ENCODE assay signal across 17 cellular contexts in the genomic region with DNA sequence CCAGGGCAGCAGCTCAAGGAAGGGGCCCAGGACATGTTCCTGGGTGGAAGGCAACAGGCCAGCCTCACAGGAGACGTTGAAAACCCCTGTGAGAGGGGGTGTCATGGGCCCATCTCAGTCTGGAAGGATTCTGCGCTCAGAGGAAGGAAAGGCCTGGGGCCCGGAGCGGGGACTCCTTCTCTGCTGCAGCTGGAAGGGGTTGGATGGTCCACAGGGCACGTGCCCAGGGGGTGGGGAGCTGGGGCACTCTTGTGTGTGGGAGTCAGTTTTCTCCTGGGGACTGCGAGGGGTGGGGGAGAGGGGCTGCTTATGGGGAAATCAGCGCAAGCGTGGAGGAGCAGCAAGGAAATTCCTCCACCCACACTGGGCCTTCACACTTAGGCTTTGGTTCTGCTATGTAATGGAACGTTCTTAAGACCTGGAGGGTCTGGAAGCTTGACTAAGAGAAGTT.
DNase-seq lines count a peak whose midpoint lies in the region; ATAC-seq lines count a peak whose summit lies in the region.
"Had no signal": no experiment of that assay in that cellular context is flagged by ENCODE, and none has a peak within 500 bp of the region (broad histone marks: within the 10 kb centered on the region; RNA-seq: fewer than 3 reads in every experiment).

No MANE protein-coding gene starts in this region.

- no peak overlapping the region for H3K4me3 Mint-ChIP-seq in stimulated activated effector memory CD8-positive, alpha-beta T cell treated with anti-CD3 and anti-CD28 coated beads, Interleukin-12 subunit alpha, Interleukin-12 subunit beta, amount 100 ng/mL, for 72 hours

- no peaks in the 10 kb centered on the region for H3K9me3 ChIP-seq in SK-N-MC (ENCODE audit: low read depth, low read length)
- H3K9me3 ChIP-seq: ascending aorta had no signal

- peak overlapping the region; percentile 69 for H3K27ac Mint-ChIP-seq in stimulated activated effector memory CD8-positive, alpha-beta T cell treated with anti-CD3 and anti-CD28 coated beads, Interleukin-12 subunit alpha, Interleukin-12 subunit beta, amount 100 ng/mL, for 72 hours

- H3K9me3 Mint-ChIP-seq in stimulated activated effector memory CD8-positive, alpha-beta T cell treated with anti-CD3 and anti-CD28 coated beads, Interleukin-12 subunit alpha, Interleukin-12 subunit beta, amount 100 ng/mL, for 72 hours, result no peaks in the 10 kb centered on the region

- H3K9ac ChIP-seq in SK-N-MC (ENCODE audit: insufficient read length), result peak overlapping the region; percentile 24

- peaks cover 11% of the 10 kb centered on the region for H3K36me3 Mint-ChIP-seq in stimulated activated effector memory CD8-positive, alpha-beta T cell treated with anti-CD3 and anti-CD28 coated beads, Interleukin-12 subunit alpha, Interleukin-12 subunit beta, amount 100 ng/mL, for 72 hours

- peak; percentile 26 for DNase-seq in activated CD4-positive, CD25-positive, alpha-beta regulatory T cell treated with anti-CD3 and anti-CD28 coated beads, Interleukin-2, amount 50 U/mL, for 72 hours
- no peak for DNase-seq in activated CD4-positive, CD25-positive, alpha-beta regulatory T cell (lab: John Stamatoyannopoulos, UW)
- DNase-seq in SK-N-MC (ENCODE audit: low read depth, low spot score) (no peak), islet precursor cell (peak; percentile 36), NCI-H524 (lab: John Stamatoyannopoulos, UW) (no peak), NCI-H2107 treated with DMSO at 0.1 percent for 48 hours (lab: John Stamatoyannopoulos, UW; ENCODE audit: unreplicated experiment) (no peak)
- DNase-seq in stimulated activated effector memory CD8-positive, alpha-beta T cell treated with anti-CD3 and anti-CD28 coated beads, Interleukin-12 subunit alpha, Interleukin-12 subunit beta, amount 100 ng/mL, for 72 hours (ENCODE audit: low spot score in 2 of 2), result peak in 1 of 2 donors; percentile 47
- DNase-seq: effector memory CD4-positive, alpha-beta T cell; GDM1; IMR-90; NCI-H1092 treated with DMSO at 0.1 percent for 48 hours; NCI-H345; stimulated activated CD4-positive, alpha-beta T cell treated with anti-CD3 and anti-CD28 coated beads, Interleukin-4, amount 100 ng/mL, for 24 hours; stimulated activated naive CD4-positive, alpha-beta T cell treated with Interleukin-2 at 50 U/mL for 16 hours had no signal

- peak overlapping the region; percentile 94 for H3K27ac ChIP-seq in SK-N-MC
- H3K27ac ChIP-seq: 22Rv1, ascending aorta had no signal

- peak overlapping the region; percentile 25; the same call in 1 of the 2 replicates for H3K4me3 ChIP-seq in SK-N-MC
- H3K4me3 ChIP-seq: ascending aorta had no signal

- H3K36me3 ChIP-seq in SK-N-MC (ENCODE audit: insufficient read depth, low read length), result no peaks in the 10 kb centered on the region; the same call in 1 of the 2 replicates
- H3K36me3 ChIP-seq: ascending aorta had no signal

- H3K4me1 Mint-ChIP-seq in stimulated activated effector memory CD8-positive, alpha-beta T cell treated with anti-CD3 and anti-CD28 coated beads, Interleukin-12 subunit alpha, Interleukin-12 subunit beta, amount 100 ng/mL, for 72 hours, result peaks cover 32% of the 10 kb centered on the region

- ATAC-seq in stimulated activated effector memory CD8-positive, alpha-beta T cell treated with anti-CD3 and anti-CD28 coated beads, Interleukin-12 subunit alpha, Interleukin-12 subunit beta, amount 100 ng/mL, for 72 hours, result no peak
- no peak for ATAC-seq in GM21825 (IDR thresholded peaks at IDR 0.05; ENCODE audit: unreplicated experiment)

Comparison
In these comparisons a context has a peak if more than half of its experiments do, and no peak if none do; other contexts are left out.
1. DNase-seq: peak in activated CD4-positive, CD25-positive, alpha-beta regulatory T cell treated with anti-CD3 and anti-CD28 coated beads, Interleukin-2, amount 50 U/mL, for 72 hours (single experiment) and islet precursor cell (single experiment); none in activated CD4-positive, CD25-positive, alpha-beta regulatory T cell (0 of 4), SK-N-MC (single experiment), NCI-H524 (0 of 2) and NCI-H2107 treated with DMSO at 0.1 percent for 48 hours (single experiment).